18 cellular contexts compared by ENCODE assay signal in the genomic region with DNA sequence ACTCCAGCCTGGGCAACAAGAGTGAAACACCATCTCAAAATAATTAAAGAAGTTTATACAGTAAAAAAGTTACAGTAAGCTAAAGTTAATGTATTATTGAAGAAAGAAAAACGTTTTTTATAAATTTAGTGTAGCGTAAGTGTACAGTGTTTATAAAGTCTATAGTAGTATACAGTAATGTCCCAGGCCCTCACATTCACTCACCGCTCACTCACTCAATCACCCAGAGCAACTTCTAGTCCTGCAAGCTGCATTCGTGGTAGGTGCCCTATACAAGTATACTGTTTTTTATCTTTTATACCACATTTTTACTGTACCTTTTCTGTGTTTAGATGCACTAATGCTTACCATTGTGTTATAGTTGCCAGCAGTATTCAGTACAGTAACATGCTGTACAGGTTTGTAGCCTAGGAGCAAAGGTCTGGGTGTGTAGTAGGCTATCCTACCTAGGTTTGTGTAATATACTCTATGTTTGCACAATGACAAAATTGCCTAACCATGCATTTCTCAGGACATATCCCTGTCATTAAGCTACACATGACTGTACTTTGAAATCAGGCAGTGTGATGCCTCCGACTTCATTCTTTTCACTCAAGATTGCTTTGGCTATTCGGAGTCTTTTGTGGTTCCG. TPM values are rescaled to one million over a fixed set of nuclear protein-coding genes. Genes with fewer than 3 reads are reported as not detected.
DNase-seq lines count a peak whose midpoint lies in the region; ATAC-seq and TF ChIP-seq lines count a peak whose summit lies in the region.
"Had no signal": no experiment of that assay in that cellular context is flagged by ENCODE, and none has a peak within 500 bp of the region (broad histone marks: within the 10 kb centered on the region; RNA-seq: fewer than 3 reads in every experiment).

No MANE protein-coding gene starts in this region.

- POLR2A ChIA-PET in PC-3 (lab: Charles Lee; ENCODE audit: unreplicated experiment), result interaction anchor here (0.7 kb wide), 1 partner anchor 16 kb away, joined by 3 read pairs; no protein-coding TSS in a partner anchor

- no peaks in the 10 kb centered on the region for H3K9me3 Mint-ChIP-seq in stimulated activated effector memory CD8-positive, alpha-beta T cell treated with anti-CD3 and anti-CD28 coated beads, Interleukin-12 subunit alpha, Interleukin-12 subunit beta, amount 100 ng/mL, for 72 hours
- H3K9me3 Mint-ChIP-seq: CD14-positive monocyte had no signal

- 0 out of 2 replicates have a peak, but pooled peaks cover 3% of the 10 kb centered on the region for H4K20me1 ChIP-seq in PC-3 (ENCODE audit: low read length)

- ATAC-seq in PC-3 (peak; percentile 85), left lobe of liver (peak; percentile 96), psoas muscle (peak; percentile 70 to 91 (median 80)), sciatic nerve (no peak), GM21528 (IDR thresholded peaks at IDR 0.05; ENCODE audit: low FRiP score, unreplicated experiment) (no peak)
- ATAC-seq in stimulated activated effector memory CD8-positive, alpha-beta T cell treated with anti-CD3 and anti-CD28 coated beads, Interleukin-12 subunit alpha, Interleukin-12 subunit beta, amount 100 ng/mL, for 72 hours, result no peak

- H3K9me2 ChIP-seq in PC-3 (replicated peaks; ENCODE audit: low read length), result no peaks in the 10 kb centered on the region

- H3K36me3 ChIP-seq in PC-3 (ENCODE audit: low read depth, low read length) (peaks cover 13% of the 10 kb centered on the region), psoas muscle (ENCODE audit: insufficient read depth in 1 of 2, low read depth in 1 of 2) (peaks cover 3 to 49% of the 10 kb centered on the region in 2 donors)

- H3K4me3 ChIP-seq in PC-3 (ENCODE audit: low read length) (no peak overlapping the region), psoas muscle (no peak overlapping the region)

- intact Hi-C loops in PC-3 (cut with micrococcal nuclease) (no loop called here), psoas muscle (cut with DNase I) (no loop called here), sciatic nerve (cut with DNase I) (no loop called here)

- no peak overlapping the region for H3K9ac ChIP-seq in PC-3 (ENCODE audit: low read length)

- no peak overlapping the region for H3K4me2 ChIP-seq in PC-3 (ENCODE audit: low read length)

- H2AFZ ChIP-seq in PC-3 (ENCODE audit: low read length), result no peak overlapping the region

- H3K27ac ChIP-seq in PC-3 (ENCODE audit: low read length) (no peak overlapping the region), psoas muscle (no peak overlapping the region)

- H3K79me2 ChIP-seq in PC-3 (ENCODE audit: low read length), result peaks cover 17% of the 10 kb centered on the region; the same call in 1 of the 2 replicates

- H3K4me3 Mint-ChIP-seq in stimulated activated effector memory CD8-positive, alpha-beta T cell treated with anti-CD3 and anti-CD28 coated beads, Interleukin-12 subunit alpha, Interleukin-12 subunit beta, amount 100 ng/mL, for 72 hours, result no peak overlapping the region
- H3K4me3 Mint-ChIP-seq: CD14-positive monocyte had no signal

- peaks cover 5% of the 10 kb centered on the region for H3F3A ChIP-seq in PC-3 (ENCODE audit: low read length, unreplicated experiment)

- no peaks in the 10 kb centered on the region for H3K9me3 ChIP-seq in PC-3 (ENCODE audit: low read length)
- H3K9me3 ChIP-seq in psoas muscle, result no peaks in the 10 kb centered on the region

- CTCF ChIA-PET in PC-3 (lab: Charles Lee), result interaction anchor here (0.6 kb wide), 1 partner anchor 155 kb away, joined by 5 read pairs; no protein-coding TSS in a partner anchor

- BruUV-seq in PC-3 (replicated peaks; lab: Mats Ljungman, UMichigan), result no TSS peak

- H3K36me3 Mint-ChIP-seq in stimulated activated effector memory CD8-positive, alpha-beta T cell treated with anti-CD3 and anti-CD28 coated beads, Interleukin-12 subunit alpha, Interleukin-12 subunit beta, amount 100 ng/mL, for 72 hours, result peaks cover 60% of the 10 kb centered on the region

- H3K4me1 Mint-ChIP-seq in stimulated activated effector memory CD8-positive, alpha-beta T cell treated with anti-CD3 and anti-CD28 coated beads, Interleukin-12 subunit alpha, Interleukin-12 subunit beta, amount 100 ng/mL, for 72 hours, result no peaks in the 10 kb centered on the region
- H3K4me1 Mint-ChIP-seq: CD14-positive monocyte had no signal

- 87 to 96% (median 94%) methylated on average over 7 of the region's 7 CpGs for WGBS in psoas muscle, 3 donors

- H3K27ac Mint-ChIP-seq in stimulated activated effector memory CD8-positive, alpha-beta T cell treated with anti-CD3 and anti-CD28 coated beads, Interleukin-12 subunit alpha, Interleukin-12 subunit beta, amount 100 ng/mL, for 72 hours, result no peak overlapping the region

- no peaks in the 10 kb centered on the region for H3K27me3 ChIP-seq in PC-3 (ENCODE audit: low read length)
- no peaks in the 10 kb centered on the region for H3K27me3 ChIP-seq in psoas muscle (ENCODE audit: insufficient read depth in 3 of 3, low read length in 2 of 3)

- DNase-seq in AML-193 (lab: John Stamatoyannopoulos, UW), result peak; percentile 44 to 46
- peak; percentile 60 for DNase-seq in PC-3
- no peak for DNase-seq in left lobe of liver (ENCODE audit: low spot score)
- no peak for DNase-seq in psoas muscle
- no peak for DNase-seq in stimulated activated effector memory CD8-positive, alpha-beta T cell treated with anti-CD3 and anti-CD28 coated beads, Interleukin-12 subunit alpha, Interleukin-12 subunit beta, amount 100 ng/mL, for 72 hours (ENCODE audit: low spot score in 2 of 2)
- no peak for DNase-seq in cerebellar nuclear complex (lab: John Stamatoyannopoulos, UW)
- no peak for DNase-seq in sciatic nerve (ENCODE audit: low spot score)
- DNase-seq: DMS153, EL, KBM-7, NCI-H1092, NCI-H146, NCI-H2081, NCI-H510A treated with DMSO at 0.1 percent for 48 hours, NCI-H82, Right ventricle myocardium superior had no signal

- no peak for TF ChIP-seq CTCF in PC-3 (conservative IDR thresholded peaks at IDR 0.05; ENCODE audit: low read depth, low read length)
- no peak for TF ChIP-seq CTCF in psoas muscle (IDR thresholded peaks at IDR 0.05)

- H3K4me1 ChIP-seq in PC-3 (ENCODE audit: insufficient read depth, low read length), result peaks cover 19% of the 10 kb centered on the region
- no peaks in the 10 kb centered on the region for H3K4me1 ChIP-seq in psoas muscle

RNA-seq across cellular contexts. Expression of a gene that starts 16.7 kb away (rescaled TPM):
- total RNA-seq in PC-3 (2014; rRNA removed), result 15.1 and 18.8 TPM in 2 replicates
- 5.7 TPM for total RNA-seq in left lobe of liver
- total RNA-seq in psoas muscle, result 10 to 100 TPM in 2 of 4 donors, 1 to 10 TPM in 2; 8.6 to 21.8 (median 12.2) TPM
- polyA plus RNA-seq in psoas muscle, result 10 to 100 TPM in 1 of 3 donors, 1 to 10 TPM in 2; 4.3 to 13.4 (median 6.8) TPM
- 8.7 TPM for total RNA-seq in sciatic nerve

RNA-seq across cellular contexts. Expression of a gene that starts 16.9 kb away (rescaled TPM):
- 159 and 189 TPM in 2 replicates for total RNA-seq in PC-3 (2014; rRNA removed)
- total RNA-seq in left lobe of liver, result 29.2 TPM
- 10 to 100 TPM; 59.8 to 81.3 (median 69.7) TPM for total RNA-seq in psoas muscle
- polyA plus RNA-seq in psoas muscle, result 100 to 1,000 TPM in 1 of 3 donors, 10 to 100 TPM in 2; 82.7 to 113 (median 89.6) TPM
- total RNA-seq in sciatic nerve, result 85.3 TPM

Comparison
In these comparisons a context has a peak if more than half of its experiments do, and no peak if none do; other contexts are left out.
1. DNase-seq: peak in AML-193 (2 of 2) and PC-3 (single experiment); none in left lobe of liver (single experiment), psoas muscle (0 of 2), stimulated activated effector memory CD8-positive, alpha-beta T cell treated with anti-CD3 and anti-CD28 coated beads, Interleukin-12 subunit alpha, Interleukin-12 subunit beta, amount 100 ng/mL, for 72 hours (0 of 2), cerebellar nuclear complex (0 of 2) and sciatic nerve (single experiment).
2. ATAC-seq: peak in PC-3 (single experiment), left lobe of liver (single experiment) and psoas muscle (4 of 4); none in stimulated activated effector memory CD8-positive, alpha-beta T cell treated with anti-CD3 and anti-CD28 coated beads, Interleukin-12 subunit alpha, Interleukin-12 subunit beta, amount 100 ng/mL, for 72 hours (single experiment), sciatic nerve (single experiment) and GM21528 (single experiment).